ENCODE assay signal across 2 cellular contexts in the genomic region with DNA sequence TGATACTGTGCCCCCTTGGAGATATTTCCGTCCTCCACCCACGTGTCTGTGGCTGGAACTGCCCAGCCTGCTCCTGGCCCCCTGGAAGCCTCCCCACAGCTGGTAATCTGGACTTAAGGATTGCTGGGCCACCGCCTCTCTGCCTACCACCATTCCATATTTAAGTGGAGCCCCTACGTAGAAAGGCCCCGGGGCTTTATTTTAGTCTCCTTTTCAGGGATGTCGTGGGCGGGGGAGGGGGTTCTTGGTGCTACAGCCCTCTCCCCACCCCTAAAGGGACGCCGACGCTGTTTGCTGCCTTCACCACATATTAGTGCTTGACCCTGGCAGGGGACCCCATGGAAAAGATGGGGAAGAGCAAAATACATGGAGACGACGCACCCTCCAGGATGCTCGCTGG.
TF ChIP-seq lines count a peak whose summit lies in the region.

No MANE protein-coding gene starts in this region.

TF ChIP-seq in A549, 52 proteins besides CTCF, POLR2A, EP300 and RAD21:
- no peak for TF ChIP-seq NR3C1 (IDR thresholded peaks at IDR 0.05)
- no peak for TF ChIP-seq HOXB5 (CRISPR knock-in tag; IDR thresholded peaks at IDR 0.05)
- TF ChIP-seq CEBPB (IDR thresholded peaks at IDR 0.05): no peak
- TF ChIP-seq HEYL (CRISPR knock-in tag; IDR thresholded peaks at IDR 0.05): no peak
- no peak for TF ChIP-seq KDM1A (IDR thresholded peaks at IDR 0.05; ENCODE audit: low read depth)
- TF ChIP-seq JUN (IDR thresholded peaks at IDR 0.05): no peak
- no peak for TF ChIP-seq CBX2 (IDR thresholded peaks at IDR 0.05; ENCODE audit: borderline replicate concordance, low read depth)
- no peak for TF ChIP-seq ZC3H11A (IDR thresholded peaks at IDR 0.05)
- TF ChIP-seq ZFP36 (IDR thresholded peaks at IDR 0.05; ENCODE audit: borderline replicate concordance, partially characterized antibody): no peak
- TF ChIP-seq, protein P1, sequence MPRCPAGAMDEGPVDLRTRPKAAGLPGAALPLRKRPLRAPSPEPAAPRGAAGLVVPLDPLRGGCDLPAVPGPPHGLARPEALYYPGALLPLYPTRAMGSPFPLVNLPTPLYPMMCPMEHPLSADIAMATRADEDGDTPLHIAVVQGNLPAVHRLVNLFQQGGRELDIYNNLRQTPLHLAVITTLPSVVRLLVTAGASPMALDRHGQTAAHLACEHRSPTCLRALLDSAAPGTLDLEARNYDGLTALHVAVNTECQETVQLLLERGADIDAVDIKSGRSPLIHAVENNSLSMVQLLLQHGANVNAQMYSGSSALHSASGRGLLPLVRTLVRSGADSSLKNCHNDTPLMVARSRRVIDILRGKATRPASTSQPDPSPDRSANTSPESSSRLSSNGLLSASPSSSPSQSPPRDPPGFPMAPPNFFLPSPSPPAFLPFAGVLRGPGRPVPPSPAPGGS (IDR thresholded peaks at IDR 0.05): no peak
- TF ChIP-seq MYC (IDR thresholded peaks at IDR 0.05; ENCODE audit: borderline replicate concordance, low read length): no peak
- TF ChIP-seq FOXS1 (CRISPR knock-in tag; IDR thresholded peaks at IDR 0.05): no peak
TF ChIP-seq in A549: peak in this region for 0.

TF ChIP-seq in H1, 55 proteins besides CTCF, POLR2A, EP300 and RAD21:
- TF ChIP-seq TAF1 (IDR thresholded peaks at IDR 0.05; ENCODE audit: low read depth, low read length) (no peak), TEAD4 (IDR thresholded peaks at IDR 0.05; ENCODE audit: low read depth, low read length) (no peak), HDAC2 (IDR thresholded peaks at IDR 0.05; ENCODE audit: borderline replicate concordance in 1 of 2, low read depth in 2 of 2, low read length in 2 of 2) (no peak), CEBPB (IDR thresholded peaks at IDR 0.05; ENCODE audit: low read depth, low read length) (no peak)
